15 cellular contexts compared by ENCODE assay signal in genomic region chr13:94315188-94315587, GRCh38.
DNase-seq lines count a peak whose midpoint lies in the region; ATAC-seq lines count a peak whose summit lies in the region.
"Had no signal": no experiment of that assay in that cellular context is flagged by ENCODE, and none has a peak within 500 bp of the region (broad histone marks: within the 10 kb centered on the region; RNA-seq: fewer than 3 reads in every experiment).

No MANE protein-coding gene starts in this region.

- DNase-seq in T-helper 1 cell (no peak), A172 (ENCODE audit: low spot score) (peak; percentile 21), kidney tubule cell (ENCODE audit: low spot score) (peak; percentile 25), nucleus accumbens (lab: John Stamatoyannopoulos, UW) (no peak)
- DNase-seq in activated CD4-positive, CD25-positive, alpha-beta regulatory T cell (lab: John Stamatoyannopoulos, UW) = no peak
- DNase-seq: AML-193, DMS53 had no signal

- no peaks in the 10 kb centered on the region for H3K36me3 ChIP-seq in KOPT-K1 (ENCODE audit: insufficient read depth, low read length)
- H3K36me3 ChIP-seq: BLaER1, HAP-1 had no signal

- no peaks in the 10 kb centered on the region for H3K27me3 Mint-ChIP-seq in T-helper 1 cell treated with Interleukin-12 subunit alpha and Interleukin-12 subunit beta and Interleukin-4 antibody, amounts not matched to agents 30 μg/mL and 1 μg/mL, for 36 hours (ENCODE audit: low read depth)

- no peak overlapping the region for H3K4me3 Mint-ChIP-seq in T-helper 1 cell treated with Interleukin-12 subunit alpha and Interleukin-12 subunit beta and Interleukin-4 antibody, amounts not matched to agents 30 μg/mL and 1 μg/mL, for 36 hours
- H3K4me3 Mint-ChIP-seq: GM23338 had no signal

- peak overlapping the region; percentile 31 for H3K27ac Mint-ChIP-seq in T-helper 1 cell treated with Interleukin-12 subunit alpha and Interleukin-12 subunit beta and Interleukin-4 antibody, amounts not matched to agents 30 μg/mL and 1 μg/mL, for 36 hours
- H3K27ac Mint-ChIP-seq: GM23338 had no signal

- peaks cover 13% of the 10 kb centered on the region for H3K36me3 Mint-ChIP-seq in T-helper 1 cell treated with Interleukin-12 subunit alpha and Interleukin-12 subunit beta and Interleukin-4 antibody, amounts not matched to agents 30 μg/mL and 1 μg/mL, for 36 hours (ENCODE audit: low read depth)

- ATAC-seq in HG03139 (IDR thresholded peaks at IDR 0.05; ENCODE audit: unreplicated experiment) = no peak
- ATAC-seq: GM12878, GM23338 had no signal

- peaks cover 19% of the 10 kb centered on the region for H3K9me3 Mint-ChIP-seq in T-helper 1 cell treated with Interleukin-12 subunit alpha and Interleukin-12 subunit beta and Interleukin-4 antibody, amounts not matched to agents 30 μg/mL and 1 μg/mL, for 36 hours
- H3K9me3 Mint-ChIP-seq: GM23338 had no signal

- peaks cover 58% of the 10 kb centered on the region for H3K4me1 Mint-ChIP-seq in T-helper 1 cell treated with Interleukin-12 subunit alpha and Interleukin-12 subunit beta and Interleukin-4 antibody, amounts not matched to agents 30 μg/mL and 1 μg/mL, for 36 hours (ENCODE audit: low read depth)

- H3K27ac ChIP-seq in KOPT-K1 (ENCODE audit: low read depth, low read length, poor library complexity, severe bottlenecking) = peak overlapping the region; percentile 16
- H3K27ac ChIP-seq: 22Rv1, BLaER1 had no signal

- no peaks in the 10 kb centered on the region for H3K9me3 ChIP-seq in KOPT-K1 (ENCODE audit: insufficient read depth, low read length, poor library complexity, severe bottlenecking)
- H3K9me3 ChIP-seq: BLaER1, HAP-1 had no signal

Comparison
In these comparisons a context has a peak if more than half of its experiments do, and no peak if none do; other contexts are left out.
1. DNase-seq: peak in A172 (single experiment) and kidney tubule cell (single experiment); none in T-helper 1 cell (0 of 5), activated CD4-positive, CD25-positive, alpha-beta regulatory T cell (0 of 4) and nucleus accumbens (0 of 56).